In genomic region chr2:24825883-24826800, GRCh38 we compare ENCODE assay signal across 10 cellular contexts. TPM values are rescaled to one million over a fixed set of nuclear protein-coding genes. Genes with fewer than 3 reads are reported as not detected.
A peak's percentile ranks its signal among the peaks of the same experiment; 100 is the strongest.
DNase-seq lines count a peak whose midpoint lies in the region; ATAC-seq lines count a peak whose summit lies in the region.
"Had no signal": no experiment of that assay in that cellular context is flagged by ENCODE, and none has a peak within 500 bp of the region (broad histone marks: within the 10 kb centered on the region; RNA-seq: fewer than 3 reads in every experiment).

No MANE protein-coding gene starts in this region.

- H3K27ac Mint-ChIP-seq in activated CD4-positive, alpha-beta memory T cell treated with anti-CD3 and anti-CD28 coated beads for 36 hours, result peak overlapping the region; percentile 31
- H3K27ac Mint-ChIP-seq: activated B cell treated with CpG ODN at 0.5 μM for 24 hours had no signal

- no peak overlapping the region for H3K4me3 Mint-ChIP-seq in activated CD4-positive, alpha-beta memory T cell treated with anti-CD3 and anti-CD28 coated beads for 36 hours
- H3K4me3 Mint-ChIP-seq: activated B cell treated with CpG ODN at 0.5 μM for 24 hours had no signal

- intact Hi-C loops in activated CD4-positive, alpha-beta memory T cell treated with anti-CD3 and anti-CD28 coated beads for 36 hours (cut with micrococcal nuclease), result loop anchor here (2.0 to 10.0 kb wide), 2 partner anchors 213 to 251 kb away; no protein-coding TSS in a partner anchor

- no peaks in the 10 kb centered on the region for H3K9me3 Mint-ChIP-seq in activated CD4-positive, alpha-beta memory T cell treated with anti-CD3 and anti-CD28 coated beads for 36 hours
- H3K9me3 Mint-ChIP-seq: activated B cell treated with CpG ODN at 0.5 μM for 24 hours had no signal

- POLR2A ChIA-PET in activated CD4-positive, alpha-beta memory T cell treated with anti-CD3 and anti-CD28 coated beads for 36 hours (lab: Charles Lee), result no interaction called here

- DNase-seq in activated effector memory CD4-positive, alpha-beta T cell treated with anti-CD3 and anti-CD28 coated beads, Interleukin-2, amount 50 U/mL, for 16 hours, result peak; percentile 60
- DNase-seq in activated effector memory CD4-positive, alpha-beta T cell treated with Interleukin-2 at 50 U/mL for 16 hours, result no peak
- DNase-seq in activated CD4-positive, alpha-beta memory T cell treated with anti-CD3 and anti-CD28 coated beads for 36 hours, result peak; percentile 14
- DNase-seq in iPS-NIHi11 (ENCODE audit: low spot score) (peak; percentile 29), ureter (ENCODE audit: low spot score) (peak; percentile 40), NCI-H748 (lab: John Stamatoyannopoulos, UW; ENCODE audit: unreplicated experiment) (no peak), SIG-M5 (lab: John Stamatoyannopoulos, UW) (no peak)
- DNase-seq: activated B cell treated with CpG ODN at 0.5 μM for 24 hours, body of pancreas had no signal

- H3K36me3 Mint-ChIP-seq in activated CD4-positive, alpha-beta memory T cell treated with anti-CD3 and anti-CD28 coated beads for 36 hours, result peaks cover 28% of the 10 kb centered on the region

- peaks cover 25% of the 10 kb centered on the region for H3K4me1 Mint-ChIP-seq in activated CD4-positive, alpha-beta memory T cell treated with anti-CD3 and anti-CD28 coated beads for 36 hours (ENCODE audit: low read depth)

- CTCF ChIA-PET in activated CD4-positive, alpha-beta memory T cell treated with anti-CD3 and anti-CD28 coated beads for 36 hours (lab: Charles Lee), result interaction anchor here (0.8 to 8.3 kb wide), 10 partner anchors 10 to 428 kb away, joined by 3 to 163 read pairs (median 8); partner anchors contain the start of genes CENPO and PTRHD1

- no peaks in the 10 kb centered on the region for H3K27me3 Mint-ChIP-seq in activated CD4-positive, alpha-beta memory T cell treated with anti-CD3 and anti-CD28 coated beads for 36 hours
- H3K27me3 Mint-ChIP-seq: activated B cell treated with CpG ODN at 0.5 μM for 24 hours had no signal

- ATAC-seq in GM18870 (IDR thresholded peaks at IDR 0.05; ENCODE audit: unreplicated experiment), result no peak
- ATAC-seq: body of pancreas had no signal

RNA-seq across cellular contexts. Expression of gene CENPO, which starts 32.9 kb away (rescaled TPM):
- total RNA-seq in activated CD4-positive, alpha-beta memory T cell treated with anti-CD3 and anti-CD28 coated beads for 36 hours, result 10 to 100 TPM; 39.9 to 42.4 TPM
- total RNA-seq in ureter, result 7.7 TPM

RNA-seq across cellular contexts. Expression of gene PTRHD1, which starts 33.0 kb away (rescaled TPM):
- total RNA-seq in activated CD4-positive, alpha-beta memory T cell treated with anti-CD3 and anti-CD28 coated beads for 36 hours, result 10 to 100 TPM; 19.2 to 20.3 TPM
- total RNA-seq in ureter, result 38.4 TPM

Comparison
In these comparisons a context has a peak if more than half of its experiments do, and no peak if none do; other contexts are left out.
1. DNase-seq: peak in activated effector memory CD4-positive, alpha-beta T cell treated with anti-CD3 and anti-CD28 coated beads, Interleukin-2, amount 50 U/mL, for 16 hours (single experiment), activated CD4-positive, alpha-beta memory T cell treated with anti-CD3 and anti-CD28 coated beads for 36 hours (single experiment), iPS-NIHi11 (single experiment) and ureter (single experiment); none in activated effector memory CD4-positive, alpha-beta T cell treated with Interleukin-2 at 50 U/mL for 16 hours (single experiment), NCI-H748 (single experiment) and SIG-M5 (single experiment).